21 cellular contexts compared by ENCODE assay signal in the genomic region with DNA sequence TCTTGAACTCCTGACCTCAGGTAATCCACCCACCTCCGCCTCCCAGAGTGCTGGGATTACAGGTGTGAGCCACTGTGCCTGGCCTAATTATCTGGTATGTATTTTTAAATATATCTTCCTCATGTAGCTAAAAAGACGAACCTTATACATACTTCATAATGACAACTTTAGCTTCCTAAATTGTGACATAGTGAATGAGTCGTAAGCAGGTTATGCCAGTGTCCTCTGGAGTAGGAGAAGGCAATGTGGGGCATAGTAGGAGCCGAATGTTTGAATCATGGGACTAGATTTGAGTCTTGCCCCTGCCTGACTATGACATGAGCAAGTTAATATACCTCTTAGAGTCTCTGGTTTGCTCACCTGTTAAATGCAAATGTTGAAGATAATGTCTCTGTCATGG.
A peak's percentile ranks its signal among the peaks of the same experiment; 100 is the strongest.
DNase-seq lines count a peak whose midpoint lies in the region; FAIRE-seq and TF ChIP-seq lines count a peak whose summit lies in the region.
"Had no signal": no experiment of that assay in that cellular context is flagged by ENCODE, and none has a peak within 500 bp of the region (broad histone marks: within the 10 kb centered on the region; RNA-seq: fewer than 3 reads in every experiment).

No MANE protein-coding gene starts in this region.

- TF ChIP-seq EP300 in SK-N-SH (IDR thresholded peaks at IDR 0.05; ENCODE audit: borderline replicate concordance in 1 of 2, low read depth in 1 of 2, low read length in 1 of 2) = peak in 1 of 2 experiments; percentile 20; a peak in 1 of 4 replicates

- H3K4me3 ChIP-seq in breast epithelium = no peak overlapping the region
- no peak overlapping the region for H3K4me3 ChIP-seq in SK-N-SH (ENCODE audit: low read depth in 2 of 2, low read length in 1 of 2)
- H3K4me3 ChIP-seq in fibroblast of lung (replicated peaks in 1 of 4; ENCODE audit: control extremely low read depth in 1 of 4, insufficient read depth in 1 of 4, low read depth in 3 of 4, low read length in 4 of 4) = no peak overlapping the region
- no peak overlapping the region for H3K4me3 ChIP-seq in colonic mucosa
- H3K4me3 ChIP-seq: mucosa of descending colon, transverse colon had no signal

- H3K9me3 Mint-ChIP-seq in MCF 10A (ENCODE audit: unreplicated experiment) = no peaks in the 10 kb centered on the region
- H3K9me3 Mint-ChIP-seq in T-helper 2 cell treated with Interferon-gamma antibody and Interleukin-4, amounts not matched to agents 5 μg/mL and 100 μg/mL, for 36 hours = no peaks in the 10 kb centered on the region
- H3K9me3 Mint-ChIP-seq: activated T-helper 17 cell treated with anti-CD3 and anti-CD28 coated beads, Interleukin-2, amount 50 U/mL, for 72 hours; stimulated activated memory B cell treated with anti-CD40 and anti-IgM and Interleukin-4, amounts not matched to agents 10 μg/mL and 1 μg/mL and 100 μg/mL, for 72 hours had no signal

- H3K27me3 ChIP-seq in breast epithelium (no peaks in the 10 kb centered on the region), SK-N-SH (ENCODE audit: insufficient read depth) (no peaks in the 10 kb centered on the region), fibroblast of lung (ENCODE audit: control insufficient read depth, insufficient read depth, low read length) (no peaks in the 10 kb centered on the region), colonic mucosa (no peaks in the 10 kb centered on the region)
- H3K27me3 ChIP-seq: transverse colon had no signal

- H2AFZ ChIP-seq in SK-N-SH (ENCODE audit: low read depth) (no peak overlapping the region), fibroblast of lung (ENCODE audit: low read length) (no peak overlapping the region)

- peaks cover 23% of the 10 kb centered on the region for H3F3A ChIP-seq in SK-N-SH (replicated peaks; ENCODE audit: insufficient read depth)

- no peak overlapping the region for H3K4me3 Mint-ChIP-seq in MCF 10A (ENCODE audit: unreplicated experiment)
- H3K4me3 Mint-ChIP-seq in T-helper 2 cell treated with Interferon-gamma antibody and Interleukin-4, amounts not matched to agents 5 μg/mL and 100 μg/mL, for 36 hours = no peak overlapping the region
- H3K4me3 Mint-ChIP-seq: activated T-helper 17 cell treated with anti-CD3 and anti-CD28 coated beads, Interleukin-2, amount 50 U/mL, for 72 hours; stimulated activated memory B cell treated with anti-CD40 and anti-IgM and Interleukin-4, amounts not matched to agents 10 μg/mL and 1 μg/mL and 100 μg/mL, for 72 hours had no signal

- no peak for TF ChIP-seq POLR2A in breast epithelium (IDR thresholded peaks at IDR 0.05)

- H3K9ac ChIP-seq in SK-N-SH = no peak overlapping the region
- no peak overlapping the region for H3K9ac ChIP-seq in fibroblast of lung (ENCODE audit: insufficient read depth, low read length)
- no peak overlapping the region for H3K9ac ChIP-seq in colonic mucosa (ENCODE audit: low read depth in 2 of 2, low read length in 2 of 2)
- H3K9ac ChIP-seq: KMS-11 had no signal

- H3K9me2 ChIP-seq in SK-N-SH = no peaks in the 10 kb centered on the region

- TF ChIP-seq RAD21 in SK-N-SH (IDR thresholded peaks at IDR 0.05; ENCODE audit: low read length) = no peak

- no peaks in the 10 kb centered on the region for H3K27me3 Mint-ChIP-seq in MCF 10A (ENCODE audit: insufficient read depth, unreplicated experiment)
- no peaks in the 10 kb centered on the region for H3K27me3 Mint-ChIP-seq in T-helper 2 cell treated with Interferon-gamma antibody and Interleukin-4, amounts not matched to agents 5 μg/mL and 100 μg/mL, for 36 hours (ENCODE audit: low read depth)
- H3K27me3 Mint-ChIP-seq: activated T-helper 17 cell treated with anti-CD3 and anti-CD28 coated beads, Interleukin-2, amount 50 U/mL, for 72 hours; stimulated activated memory B cell treated with anti-CD40 and anti-IgM and Interleukin-4, amounts not matched to agents 10 μg/mL and 1 μg/mL and 100 μg/mL, for 72 hours had no signal

- BruUV-seq in MCF 10A (replicated peaks; lab: Mats Ljungman, UMichigan) = no TSS peak

- H3K4me1 ChIP-seq in breast epithelium (no peaks in the 10 kb centered on the region), SK-N-SH (ENCODE audit: control insufficient read depth in 1 of 2, insufficient read depth in 2 of 2, low read depth in 1 of 2, low read length in 1 of 2) (peaks cover 0 to 16% of the 10 kb centered on the region in 2 experiments; a peak in 1 of 4 replicates), fibroblast of lung (ENCODE audit: control insufficient read depth, extremely low read depth, insufficient read depth, low read length) (peaks cover 29% of the 10 kb centered on the region), colonic mucosa (no peaks in the 10 kb centered on the region)

- CTCF ChIA-PET in MCF 10A (lab: Yijun Ruan, JAX) = no interaction called here
- CTCF ChIA-PET in SK-N-SH (lab: Yijun Ruan, JAX) = interaction anchor here (1.0 kb wide), 1 partner anchor 15 kb away, joined by 4 read pairs; no protein-coding TSS in a partner anchor

- intact Hi-C loops in MCF 10A (cut with micrococcal nuclease) (no loop called here), breast epithelium (cut with DNase I; ENCODE audit: low total_unique reads) (no loop called here), colonic mucosa (cut with DNase I) (no loop called here)

- H3K27ac ChIP-seq in breast epithelium (no peak overlapping the region), SK-N-SH (ENCODE audit: low read depth in 2 of 2, low read length in 1 of 2) (peak overlapping the region in 1 of 2 experiments; percentile 10; a peak in 2 of 4 replicates), fibroblast of lung (ENCODE audit: insufficient read depth, low read length) (no peak overlapping the region), colonic mucosa (no peak overlapping the region)
- H3K27ac ChIP-seq: 22Rv1, KMS-11, transverse colon, VCaP had no signal

- no peak for FAIRE-seq in urothelium cell line (lab: Jason Lieb, UNC)
- FAIRE-seq: colon had no signal

- TF ChIP-seq CTCF in MCF 10A (IDR thresholded peaks at IDR 0.05; ENCODE audit: unreplicated experiment) (no peak), breast epithelium (IDR thresholded peaks at IDR 0.05) (no peak), SK-N-SH (IDR thresholded peaks at IDR 0.05) (no peak), fibroblast of lung (conservative IDR thresholded peaks at IDR 0.05 in 1 of 2, IDR thresholded peaks at IDR 0.05 in 1 of 2; ENCODE audit: low read depth in 1 of 2, low read length in 2 of 2) (no peak), colonic mucosa (IDR thresholded peaks at IDR 0.05) (no peak)

- H4K20me1 ChIP-seq in SK-N-SH (ENCODE audit: insufficient read depth) (no peaks in the 10 kb centered on the region), fibroblast of lung (ENCODE audit: control insufficient read depth, extremely low read depth, insufficient read depth, low read length) (no peaks in the 10 kb centered on the region)

- DNase-seq in MCF 10A (ENCODE audit: unreplicated experiment) (peak; percentile 34), breast epithelium (ENCODE audit: low spot score in 2 of 2) (no peak), SK-N-SH (no peak), fibroblast of lung (ENCODE audit: low read depth in 2 of 2) (peak; percentile 42 to 44), urothelium cell line (ENCODE audit: low spot score) (peak; percentile 19), colonic mucosa (no peak), NCI-H748 (lab: John Stamatoyannopoulos, UW; ENCODE audit: unreplicated experiment) (no peak)
- no peak for DNase-seq in T-helper 2 cell treated with Interferon-gamma antibody and Interleukin-4, amounts not matched to agents 5 μg/mL and 100 μg/mL, for 36 hours (ENCODE audit: low spot score)
- DNase-seq: GF-D8, hypothalamus, left cardiac atrium, mucosa of descending colon, NCI-H146, NCI-H446 treated with DMSO at 0.1 percent for 48 hours, transverse colon had no signal

- 50% methylated on average over 4 of the region's 4 CpGs for WGBS in SK-N-SH (ENCODE audit: low lambda C conversion rate)

- H3K36me3 Mint-ChIP-seq in MCF 10A (ENCODE audit: insufficient read depth, unreplicated experiment) = peaks cover 5% of the 10 kb centered on the region
- peaks cover 9% of the 10 kb centered on the region for H3K36me3 Mint-ChIP-seq in T-helper 2 cell treated with Interferon-gamma antibody and Interleukin-4, amounts not matched to agents 5 μg/mL and 100 μg/mL, for 36 hours (ENCODE audit: low read depth)

- H3K36me3 ChIP-seq in breast epithelium (no peaks in the 10 kb centered on the region), SK-N-SH (replicated peaks in 1 of 2; ENCODE audit: control insufficient read depth in 1 of 2, insufficient read depth in 2 of 2, low read length in 1 of 2) (peaks cover 0 to 6% of the 10 kb centered on the region in 2 experiments), fibroblast of lung (ENCODE audit: control insufficient read depth, insufficient read depth, low read length) (no peaks in the 10 kb centered on the region), colonic mucosa (no peaks in the 10 kb centered on the region)
- H3K36me3 ChIP-seq: transverse colon had no signal

- no peak overlapping the region for H3K27ac Mint-ChIP-seq in MCF 10A (ENCODE audit: low read depth, unreplicated experiment)
- H3K27ac Mint-ChIP-seq in T-helper 2 cell treated with Interferon-gamma antibody and Interleukin-4, amounts not matched to agents 5 μg/mL and 100 μg/mL, for 36 hours = no peak overlapping the region
- H3K27ac Mint-ChIP-seq: activated T-helper 17 cell treated with anti-CD3 and anti-CD28 coated beads, Interleukin-2, amount 50 U/mL, for 72 hours; stimulated activated memory B cell treated with anti-CD40 and anti-IgM and Interleukin-4, amounts not matched to agents 10 μg/mL and 1 μg/mL and 100 μg/mL, for 72 hours had no signal

- H3K9me3 ChIP-seq in breast epithelium = no peaks in the 10 kb centered on the region
- no peaks in the 10 kb centered on the region for H3K9me3 ChIP-seq in SK-N-SH
- no peaks in the 10 kb centered on the region for H3K9me3 ChIP-seq in fibroblast of lung (ENCODE audit: control insufficient read depth, insufficient read depth, low read depth, low read length)
- H3K9me3 ChIP-seq in colonic mucosa = no peaks in the 10 kb centered on the region
- H3K9me3 ChIP-seq: mucosa of descending colon, transverse colon had no signal

- POLR2A ChIA-PET in MCF 10A (lab: Yijun Ruan, JAX) (interaction anchor here (0.5 to 0.6 kb wide), 3 partner anchors 81 to 453 kb away, joined by 3 to 6 read pairs (median 3); no protein-coding TSS in a partner anchor), SK-N-SH (lab: Yijun Ruan, JAX) (no interaction called here)

- H3K79me2 ChIP-seq in SK-N-SH (ENCODE audit: insufficient read depth) (no peaks in the 10 kb centered on the region), fibroblast of lung (ENCODE audit: control insufficient read depth, insufficient read depth, low read length) (no peaks in the 10 kb centered on the region)

- no peaks in the 10 kb centered on the region for H3K4me1 Mint-ChIP-seq in MCF 10A (ENCODE audit: insufficient read depth, unreplicated experiment)
- H3K4me1 Mint-ChIP-seq in T-helper 2 cell treated with Interferon-gamma antibody and Interleukin-4, amounts not matched to agents 5 μg/mL and 100 μg/mL, for 36 hours (ENCODE audit: low read depth) = peaks cover 3% of the 10 kb centered on the region
- H3K4me1 Mint-ChIP-seq: stimulated activated memory B cell treated with anti-CD40 and anti-IgM and Interleukin-4, amounts not matched to agents 10 μg/mL and 1 μg/mL and 100 μg/mL, for 72 hours had no signal

- H3K4me2 ChIP-seq in SK-N-SH (no peak overlapping the region; the same call in 1 of the 2 replicates), fibroblast of lung (ENCODE audit: extremely low read depth, insufficient read depth, low read length) (no peak overlapping the region)
- H3K4me2 ChIP-seq: KMS-11 had no signal

Comparison
In these comparisons a context has a peak if more than half of its experiments do, and no peak if none do; other contexts are left out.
1. DNase-seq: peak in MCF 10A (single experiment), fibroblast of lung (2 of 2) and urothelium cell line (single experiment); none in breast epithelium (0 of 2), SK-N-SH (single experiment), colonic mucosa (single experiment), T-helper 2 cell treated with Interferon-gamma antibody and Interleukin-4, amounts not matched to agents 5 μg/mL and 100 μg/mL, for 36 hours (single experiment) and NCI-H748 (single experiment).